23 cellular contexts compared by ENCODE assay signal in the genomic region with DNA sequence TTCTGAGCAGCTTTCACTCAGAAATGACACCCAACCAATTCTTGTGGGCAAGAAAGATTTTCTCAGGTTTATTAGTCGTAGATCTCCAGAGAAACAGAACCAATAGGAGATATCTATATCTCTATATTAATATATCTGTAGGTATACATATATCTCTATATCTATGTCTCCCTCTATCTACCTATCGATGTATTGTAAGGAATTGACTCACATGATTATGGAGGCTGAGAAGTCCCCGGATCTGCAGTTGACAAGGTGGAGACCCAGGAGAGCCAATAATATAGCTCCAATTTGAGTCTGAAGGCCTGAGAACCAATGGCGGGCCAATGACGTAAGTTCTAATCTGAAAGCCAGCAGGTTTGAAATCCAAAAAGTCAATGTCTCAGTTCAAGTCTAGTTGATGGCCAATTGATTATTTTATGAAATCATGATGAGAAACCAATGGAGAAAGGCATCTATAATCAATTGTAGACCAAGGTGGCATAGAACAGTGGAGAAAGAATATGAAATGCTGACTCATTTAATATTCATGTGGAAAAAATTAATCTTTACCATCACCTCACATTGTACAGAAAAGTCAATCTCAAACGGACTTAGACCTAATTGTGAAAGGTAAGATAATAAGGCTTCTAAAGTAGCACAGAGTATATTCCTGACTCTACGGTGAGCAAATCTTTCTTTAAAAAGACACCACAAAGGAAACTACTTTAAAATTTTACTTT.
A peak's percentile ranks its signal among the peaks of the same experiment; 100 is the strongest.
DNase-seq lines count a peak whose midpoint lies in the region; ATAC-seq and TF ChIP-seq lines count a peak whose summit lies in the region.
"Had no signal": no experiment of that assay in that cellular context is flagged by ENCODE, and none has a peak within 500 bp of the region (broad histone marks: within the 10 kb centered on the region; RNA-seq: fewer than 3 reads in every experiment).

No MANE protein-coding gene starts in this region.

- H3K36me3 ChIP-seq in OCI-LY7 (ENCODE audit: insufficient read depth, low read length): no peaks in the 10 kb centered on the region
- H3K36me3 ChIP-seq: BLaER1 had no signal

- no TSS peak for BruUV-seq in OCI-LY7 (replicated peaks; lab: Mats Ljungman, UMichigan)

- H3K4me1 Mint-ChIP-seq in chondrocyte (ENCODE audit: low read depth): no peaks in the 10 kb centered on the region
- H3K4me1 Mint-ChIP-seq: IgD-negative memory B cell had no signal

- H4K20me1 ChIP-seq in OCI-LY7 (ENCODE audit: insufficient read depth, low read length): no peaks in the 10 kb centered on the region
- H4K20me1 ChIP-seq: BLaER1 had no signal

- no peak overlapping the region for H3K4me3 ChIP-seq in OCI-LY7 (ENCODE audit: low read depth, low read length, poor library complexity, severe bottlenecking)
- H3K4me3 ChIP-seq: BLaER1, SK-N-MC had no signal

- no peaks in the 10 kb centered on the region for H3K9me3 ChIP-seq in OCI-LY7 (ENCODE audit: low read length)

- H3K4me2 ChIP-seq in OCI-LY7 (ENCODE audit: low read length): no peak overlapping the region
- H3K4me2 ChIP-seq: BLaER1 had no signal

- H3K79me2 ChIP-seq in OCI-LY7 (ENCODE audit: insufficient read depth, low read depth, low read length): no peaks in the 10 kb centered on the region

- intact Hi-C loops in OCI-LY7 (cut with micrococcal nuclease; ENCODE audit: unreplicated experiment): no loop called here

- H3K9me2 ChIP-seq in OCI-LY7 (ENCODE audit: insufficient read depth, low read length): no peaks in the 10 kb centered on the region

- peaks cover 19% of the 10 kb centered on the region for H3K27me3 Mint-ChIP-seq in chondrocyte (ENCODE audit: low read depth)

- no peak overlapping the region for H3K27ac ChIP-seq in OCI-LY7 (ENCODE audit: low read depth, low read length, poor library complexity, severe bottlenecking)
- H3K27ac ChIP-seq: BLaER1, RWPE1, SK-N-MC had no signal

- H2AFZ ChIP-seq in OCI-LY7 (ENCODE audit: low read length): no peak overlapping the region

- POLR2A ChIA-PET in OCI-LY7 (lab: Charles Lee): no interaction called here

- ATAC-seq in HG02763 (IDR thresholded peaks at IDR 0.05; ENCODE audit: unreplicated experiment) (no peak), GM21360 (IDR thresholded peaks at IDR 0.05; ENCODE audit: unreplicated experiment) (no peak)

- no peaks in the 10 kb centered on the region for H3K9me3 Mint-ChIP-seq in chondrocyte (ENCODE audit: low read depth)

- no peaks in the 10 kb centered on the region for H3K4me1 ChIP-seq in OCI-LY7 (ENCODE audit: insufficient read depth, low read length, poor library complexity, severe bottlenecking)

- TF ChIP-seq CTCF in OCI-LY7 (conservative IDR thresholded peaks at IDR 0.05; ENCODE audit: low read length): 0 out of 2 replicates have a peak, but pooled peaks have one; percentile 24
- TF ChIP-seq CTCF in chondrocyte (IDR thresholded peaks at IDR 0.05): peak; percentile 16

- H3K36me3 Mint-ChIP-seq in chondrocyte (ENCODE audit: low read depth): no peaks in the 10 kb centered on the region

- CTCF ChIA-PET in OCI-LY7 (lab: Charles Lee; ENCODE audit: unreplicated experiment): no interaction called here

- DNase-seq in NCI-H82 (lab: John Stamatoyannopoulos, UW): peak; percentile 5
- DNase-seq in NCI-H82 treated with DMSO at 0.1 percent for 48 hours (lab: John Stamatoyannopoulos, UW; ENCODE audit: unreplicated experiment): no peak
- peak; percentile 15 for DNase-seq in ELR (ENCODE audit: low read depth)
- no peak for DNase-seq in OCI-LY7 (ENCODE audit: low spot score)
- no peak for DNase-seq in chondrocyte (ENCODE audit: low spot score)
- DNase-seq in activated effector memory CD4-positive, alpha-beta T cell treated with anti-CD3 and anti-CD28 coated beads, Interleukin-2, amount 50 U/mL, for 16 hours: no peak
- DNase-seq: 8988T; CD4-positive, alpha-beta T cell; EL; GF-D8; NCI-H1048; NCI-H1694 treated with DMSO at 0.1 percent for 48 hours; NCI-H2081; NCI-H2227 treated with DMSO at 0.1 percent for 48 hours; NCI-H526 treated with DMSO at 0.1 percent for 48 hours; SHP77 treated with DMSO at 0.1 percent for 48 hours had no signal

- H3K27ac Mint-ChIP-seq in chondrocyte (ENCODE audit: unreplicated experiment): no peak overlapping the region
- H3K27ac Mint-ChIP-seq: CD4-positive, alpha-beta T cell; IgD-negative memory B cell; T-helper 1 cell treated with Interleukin-12 subunit alpha and Interleukin-12 subunit beta and Interleukin-4 antibody, amounts not matched to agents 30 μg/mL and 1 μg/mL, for 36 hours had no signal

- H3K4me3 Mint-ChIP-seq in chondrocyte (ENCODE audit: unreplicated experiment): no peak overlapping the region
- H3K4me3 Mint-ChIP-seq: CD4-positive, alpha-beta T cell; IgD-negative memory B cell; T-helper 1 cell treated with Interleukin-12 subunit alpha and Interleukin-12 subunit beta and Interleukin-4 antibody, amounts not matched to agents 30 μg/mL and 1 μg/mL, for 36 hours had no signal

Comparison
In these comparisons a context has a peak if more than half of its experiments do, and no peak if none do; other contexts are left out.
1. DNase-seq: peak in NCI-H82 (single experiment) and ELR (single experiment); none in NCI-H82 treated with DMSO at 0.1 percent for 48 hours (single experiment), OCI-LY7 (single experiment), chondrocyte (single experiment) and activated effector memory CD4-positive, alpha-beta T cell treated with anti-CD3 and anti-CD28 coated beads, Interleukin-2, amount 50 U/mL, for 16 hours (single experiment).